ENCODE assay signal across 19 cellular contexts in the genomic region with DNA sequence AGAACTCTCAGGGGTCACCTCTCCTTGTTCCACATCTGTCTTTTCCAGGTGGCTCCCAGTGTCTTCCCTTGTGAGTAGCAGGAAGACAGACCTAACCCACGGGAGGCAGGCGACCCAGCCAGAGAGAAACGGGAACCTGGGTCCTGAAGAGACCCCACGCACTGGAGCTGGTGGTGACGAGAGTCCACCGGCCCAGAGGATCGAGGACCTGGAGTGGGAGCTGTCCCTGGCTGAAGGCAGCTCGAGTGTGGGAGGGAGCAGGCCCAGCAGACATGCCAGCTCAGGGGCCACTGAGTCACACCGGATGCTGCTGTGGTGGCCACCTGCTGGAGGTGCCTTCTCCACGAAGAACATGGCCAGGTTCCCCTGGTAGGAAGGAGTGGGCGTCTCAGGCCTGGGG.
DNase-seq lines count a peak whose midpoint lies in the region; ATAC-seq and TF ChIP-seq lines count a peak whose summit lies in the region.
"Had no signal": no experiment of that assay in that cellular context is flagged by ENCODE, and none has a peak within 500 bp of the region (broad histone marks: within the 10 kb centered on the region; RNA-seq: fewer than 3 reads in every experiment).

No MANE protein-coding gene starts in this region.

- H3K9me3 ChIP-seq in prostate gland = no peaks in the 10 kb centered on the region
- H3K9me3 ChIP-seq: Caco-2 had no signal

- H3K9me3 Mint-ChIP-seq in activated T-helper 17 cell treated with anti-CD3 and anti-CD28 coated beads, Interleukin-2, amount 50 U/mL, for 72 hours = no peaks in the 10 kb centered on the region
- H3K9me3 Mint-ChIP-seq: CD4-positive, alpha-beta T cell; HFFc6 had no signal

- no peak overlapping the region for H3K4me3 Mint-ChIP-seq in activated T-helper 17 cell treated with anti-CD3 and anti-CD28 coated beads, Interleukin-2, amount 50 U/mL, for 72 hours
- H3K4me3 Mint-ChIP-seq: CD4-positive, alpha-beta T cell; HFFc6 had no signal

- no peak overlapping the region for H3K4me3 ChIP-seq in prostate gland

- DNase-seq in activated CD8-positive, alpha-beta memory T cell treated with anti-CD3 and anti-CD28 coated beads for 24 hours = peak; percentile 54
- DNase-seq in activated CD8-positive, alpha-beta memory T cell treated with anti-CD3 and anti-CD28 coated beads, Interleukin-2, amount 50 U/mL, for 4 hours = no peak
- peak; percentile 11 for DNase-seq in D341Med (ENCODE audit: low spot score)
- peak; percentile 39 for DNase-seq in islet precursor cell
- DNase-seq in prostate gland (ENCODE audit: low spot score) = no peak
- DNase-seq in dedifferentiated amniotic fluid mesenchymal stem cell (ENCODE audit: extremely low spot score) = no peak
- DNase-seq: ACHN; AML-193; Caco-2; CD4-positive, alpha-beta T cell; DMS79 treated with DMSO at 0.1 percent for 48 hours; GF-D8; GOT3; H7; HFFc6 had no signal

- H3K27me3 ChIP-seq in prostate gland (replicated peaks; ENCODE audit: insufficient read depth) = no peaks in the 10 kb centered on the region

- no peaks in the 10 kb centered on the region for H3K27me3 Mint-ChIP-seq in activated T-helper 17 cell treated with anti-CD3 and anti-CD28 coated beads, Interleukin-2, amount 50 U/mL, for 72 hours
- H3K27me3 Mint-ChIP-seq: CD4-positive, alpha-beta T cell had no signal

- peak; percentile 44 for ATAC-seq in activated T-helper 17 cell treated with anti-CD3 and anti-CD28 coated beads, Interleukin-2, amount 50 U/mL, for 72 hours (replicated peaks)
- no peak for ATAC-seq in GM19463 (IDR thresholded peaks at IDR 0.05; ENCODE audit: unreplicated experiment)
- ATAC-seq: HCT116 had no signal

- H3K4me1 ChIP-seq in prostate gland (replicated peaks) = no peaks in the 10 kb centered on the region

- no peaks in the 10 kb centered on the region for H3K36me3 ChIP-seq in prostate gland

- WGBS in prostate gland = 87% methylated on average over 11 of the region's 11 CpGs

- TF ChIP-seq CTCF in prostate gland (IDR thresholded peaks at IDR 0.05) = no peak

- no peak overlapping the region for H3K27ac ChIP-seq in prostate gland
- H3K27ac ChIP-seq: C4-2B had no signal

- intact Hi-C loops in prostate gland (cut with DNase I) = no loop called here

- no peaks in the 10 kb centered on the region for H3K36me3 Mint-ChIP-seq in activated T-helper 17 cell treated with anti-CD3 and anti-CD28 coated beads, Interleukin-2, amount 50 U/mL, for 72 hours (ENCODE audit: low read depth)

- H3K4me1 Mint-ChIP-seq in activated T-helper 17 cell treated with anti-CD3 and anti-CD28 coated beads, Interleukin-2, amount 50 U/mL, for 72 hours = peaks cover 22% of the 10 kb centered on the region

- H3K27ac Mint-ChIP-seq in activated T-helper 17 cell treated with anti-CD3 and anti-CD28 coated beads, Interleukin-2, amount 50 U/mL, for 72 hours = no peak overlapping the region
- H3K27ac Mint-ChIP-seq: CD4-positive, alpha-beta T cell; HFFc6 had no signal

- TF ChIP-seq POLR2A in prostate gland (IDR thresholded peaks at IDR 0.05) = no peak

Comparison
In these comparisons a context has a peak if more than half of its experiments do, and no peak if none do; other contexts are left out.
1. DNase-seq: peak in activated CD8-positive, alpha-beta memory T cell treated with anti-CD3 and anti-CD28 coated beads for 24 hours (single experiment), D341Med (single experiment) and islet precursor cell (single experiment); none in activated CD8-positive, alpha-beta memory T cell treated with anti-CD3 and anti-CD28 coated beads, Interleukin-2, amount 50 U/mL, for 4 hours (single experiment), prostate gland (single experiment) and dedifferentiated amniotic fluid mesenchymal stem cell (single experiment).